Comparison of ENCODE assay signal across 25 cellular contexts in genomic region chr3:133853925-133854227, GRCh38.
"Had no signal": no experiment of that assay in that cellular context is flagged by ENCODE, and none has a peak within 500 bp of the region (broad histone marks: within the 10 kb centered on the region; RNA-seq: fewer than 3 reads in every experiment).

No MANE protein-coding gene starts in this region.

- H3K4me1 ChIP-seq: parathyroid adenoma, prostate gland, thyroid gland, vagina had no signal

- H3K4me3 ChIP-seq: dorsolateral prefrontal cortex, mucosa of descending colon, prostate gland, smooth muscle cell, thyroid gland, vagina had no signal

- H3K9me3 ChIP-seq: mucosa of descending colon, neutrophil, prostate gland, thyroid gland, vagina had no signal

- H3K4me2 ChIP-seq: smooth muscle cell had no signal

- ATAC-seq: mucosa of descending colon; natural killer cell treated with Interleukin-12 subunit alpha and Interleukin-12 subunit beta and Interleukin-15 and Interleukin-18, amount 100 ng/mL, for 72 hours; stimulated activated naive CD8-positive, alpha-beta T cell treated with anti-CD3 and anti-CD28 coated beads, Interleukin-15, amount 100 ng/mL, for 72 hours had no signal

- H3K36me3 ChIP-seq: neutrophil, prostate gland, thyroid gland, vagina had no signal

- DNase-seq: dorsolateral prefrontal cortex; effector CD4-positive, alpha-beta T cell; foreskin melanocyte; glutamatergic neuron; immature natural killer cell; islet precursor cell; kidney glomerular epithelial cell; mesenchymal stem cell; mucosa of descending colon; naive B cell; stimulated activated CD4-positive, alpha-beta T cell treated with anti-CD3 and anti-CD28 coated beads, Interleukin-12 subunit alpha, Interleukin-12 subunit beta, amount 100 ng/mL, for 4 hours; stimulated activated CD4-positive, alpha-beta T cell treated with anti-CD3 and anti-CD28 coated beads, Interleukin-1b, Interleukin-23, amount 100 ng/mL, for 48 hours; stimulated activated CD4-positive, alpha-beta T cell treated with anti-CD3 and anti-CD28 coated beads, Interleukin-4, amount 100 ng/mL, for 1 hour; stimulated activated CD8-positive, alpha-beta memory T cell treated with anti-CD3 and anti-CD28 coated beads, Interleukin-4, amount 100 ng/mL, for 48 hours; stimulated activated naive CD4-positive, alpha-beta T cell; stimulated activated naive CD8-positive, alpha-beta T cell treated with anti-CD3 and anti-CD28 coated beads, Interleukin-15, amount 100 ng/mL, for 72 hours; thyroid gland; trophoblast cell had no signal

- H3K27me3 ChIP-seq: dorsolateral prefrontal cortex, neutrophil, thyroid gland, vagina had no signal

- H2AFZ ChIP-seq: parathyroid adenoma had no signal

- H3K27ac ChIP-seq: neutrophil, parathyroid adenoma, prostate gland, thyroid gland, vagina had no signal

- H3K9ac ChIP-seq: parathyroid adenoma had no signal

- FAIRE-seq: colon had no signal
